In the genomic region with DNA sequence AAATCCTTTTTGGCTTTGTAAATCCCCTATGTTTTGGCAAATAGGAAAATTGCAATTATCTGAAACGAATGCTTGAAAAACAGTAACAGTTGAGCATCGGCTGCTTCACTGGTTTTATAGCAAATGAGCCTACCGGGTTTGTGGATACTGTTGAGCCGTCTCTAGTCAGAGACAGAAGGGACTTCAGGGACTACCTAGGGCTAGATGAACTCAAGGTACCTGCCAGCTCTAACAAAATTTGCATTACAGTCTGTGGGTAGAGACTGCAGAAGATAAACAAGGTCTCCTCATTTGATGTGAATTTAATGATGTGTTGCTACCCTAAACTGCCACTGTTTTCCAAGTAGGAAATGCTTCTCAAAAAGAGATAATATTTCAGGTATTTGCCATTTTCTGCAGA, we compare ENCODE assay signal across 27 cellular contexts.
"Had no signal": no experiment of that assay in that cellular context is flagged by ENCODE, and none has a peak within 500 bp of the region (broad histone marks: within the 10 kb centered on the region; RNA-seq: fewer than 3 reads in every experiment).

No MANE protein-coding gene starts in this region.

- DNase-seq: effector memory CD4-positive, alpha-beta T cell; foreskin keratinocyte; heart left ventricle; kidney; natural killer cell; occipital lobe; ovary; posterior cingulate gyrus; psoas muscle; right cardiac atrium; sigmoid colon; stimulated activated CD4-positive, alpha-beta T cell treated with anti-CD3 and anti-CD28 coated beads, Interleukin-2, amount 100 ng/mL, for 24 hours; stimulated activated CD4-positive, alpha-beta T cell treated with anti-CD3 and anti-CD28 coated beads, Interleukin-4, amount 100 ng/mL, for 24 hours; stimulated activated naive CD8-positive, alpha-beta T cell treated with anti-CD3 and anti-CD28 coated beads, Interleukin-15, Interleukin-2, amounts not matched to agents 100 U/mL and 50 U/mL, for 24 hours; upper lobe of left lung had no signal

- ATAC-seq: foreskin keratinocyte; gastroesophageal sphincter; heart left ventricle; left lobe of liver; natural killer cell; psoas muscle; right cardiac atrium; stimulated activated memory B cell treated with anti-CD40 and anti-IgM and Interleukin-4, amounts not matched to agents 10 μg/mL and 1 μg/mL and 100 μg/mL, for 72 hours; stimulated activated naive CD8-positive, alpha-beta T cell treated with anti-CD3 and anti-CD28 coated beads, Interleukin-15, Interleukin-2, amounts not matched to agents 100 U/mL and 50 U/mL, for 24 hours had no signal

- H3K36me3 ChIP-seq: esophagus muscularis mucosa, gastroesophageal sphincter, heart left ventricle, ovary, sigmoid colon, thoracic aorta, tibial nerve, upper lobe of left lung had no signal

- H3K27me3 Mint-ChIP-seq: dendritic cell treated with granulocyte-macrophage colony-stimulating factor and Interleukin-4, amounts not matched to agents 40 ng/mL and 50 ng/mL, for 4 days; memory B cell; stimulated activated memory B cell treated with anti-CD40 and anti-IgM and Interleukin-4, amounts not matched to agents 10 μg/mL and 1 μg/mL and 100 μg/mL, for 72 hours had no signal

- H3K27me3 ChIP-seq: esophagus muscularis mucosa, foreskin keratinocyte, gastroesophageal sphincter, hepatocyte, ovary, sigmoid colon, tibial nerve, upper lobe of left lung had no signal

- H3K9me3 Mint-ChIP-seq: dendritic cell treated with granulocyte-macrophage colony-stimulating factor and Interleukin-4, amounts not matched to agents 40 ng/mL and 50 ng/mL, for 4 days; memory B cell; natural killer cell; stimulated activated memory B cell treated with anti-CD40 and anti-IgM and Interleukin-4, amounts not matched to agents 10 μg/mL and 1 μg/mL and 100 μg/mL, for 72 hours had no signal

- H2AFZ ChIP-seq: hepatocyte had no signal

- H3K27ac ChIP-seq: esophagus muscularis mucosa, foreskin keratinocyte, gastroesophageal sphincter, heart left ventricle, hepatocyte, ovary, psoas muscle, sigmoid colon, thoracic aorta, tibial nerve, upper lobe of left lung had no signal

- H3K4me3 Mint-ChIP-seq: dendritic cell treated with granulocyte-macrophage colony-stimulating factor and Interleukin-4, amounts not matched to agents 40 ng/mL and 50 ng/mL, for 4 days; memory B cell; natural killer cell; stimulated activated memory B cell treated with anti-CD40 and anti-IgM and Interleukin-4, amounts not matched to agents 10 μg/mL and 1 μg/mL and 100 μg/mL, for 72 hours had no signal

- H3K4me1 Mint-ChIP-seq: memory B cell; natural killer cell; stimulated activated memory B cell treated with anti-CD40 and anti-IgM and Interleukin-4, amounts not matched to agents 10 μg/mL and 1 μg/mL and 100 μg/mL, for 72 hours had no signal

- H3K4me1 ChIP-seq: esophagus muscularis mucosa, foreskin keratinocyte, gastroesophageal sphincter, heart left ventricle, psoas muscle, sigmoid colon, tibial nerve, upper lobe of left lung had no signal

- H3K36me3 Mint-ChIP-seq: natural killer cell had no signal

- H3K9me3 ChIP-seq: esophagus muscularis mucosa, gastroesophageal sphincter, heart left ventricle, ovary, psoas muscle, sigmoid colon, thoracic aorta, tibial nerve, upper lobe of left lung had no signal

- H3K4me2 ChIP-seq: hepatocyte had no signal

- H3K79me2 ChIP-seq: hepatocyte had no signal

- H3K4me3 ChIP-seq: esophagus muscularis mucosa, gastroesophageal sphincter, heart left ventricle, hepatocyte, lung, ovary, psoas muscle, sigmoid colon, thoracic aorta, tibial nerve, upper lobe of left lung had no signal

- H3K27ac Mint-ChIP-seq: dendritic cell treated with granulocyte-macrophage colony-stimulating factor and Interleukin-4, amounts not matched to agents 40 ng/mL and 50 ng/mL, for 4 days; memory B cell; natural killer cell had no signal

- FAIRE-seq: endothelial cell of umbilical vein, kidney, urothelium cell line had no signal
